16 cellular contexts compared by ENCODE assay signal in genomic region chr20:40744072-40744471, GRCh38. TPM values are rescaled to one million over a fixed set of nuclear protein-coding genes. Genes with fewer than 3 reads are reported as not detected.
DNase-seq lines count a peak whose midpoint lies in the region; ATAC-seq and TF ChIP-seq lines count a peak whose summit lies in the region.
"Had no signal": no experiment of that assay in that cellular context is flagged by ENCODE, and none has a peak within 500 bp of the region (broad histone marks: within the 10 kb centered on the region; RNA-seq: fewer than 3 reads in every experiment).

No MANE protein-coding gene starts in this region.

- H3K9me3 Mint-ChIP-seq in activated naive CD8-positive, alpha-beta T cell treated with anti-CD3 and anti-CD28 coated beads, Interleukin-2, amount 10 ng/mL, durations not matched to agents 7 days and 5 days = no peaks in the 10 kb centered on the region
- H3K9me3 Mint-ChIP-seq in activated naive CD8-positive, alpha-beta T cell treated with anti-CD3 and anti-CD28 coated beads for 36 hours = no peaks in the 10 kb centered on the region
- H3K9me3 Mint-ChIP-seq: CD14-positive monocyte; CD8-positive, alpha-beta T cell; GM23338 had no signal

- no peak for ATAC-seq in activated naive CD8-positive, alpha-beta T cell treated with anti-CD3 and anti-CD28 coated beads, Interleukin-2, amount 10 ng/mL, durations not matched to agents 7 days and 5 days (ENCODE audit: low read depth)
- no peak for ATAC-seq in GM18519 (IDR thresholded peaks at IDR 0.05; ENCODE audit: low FRiP score, unreplicated experiment)
- no peak for ATAC-seq in stimulated activated naive CD8-positive, alpha-beta T cell treated with anti-CD3 and anti-CD28 coated beads, Interleukin-15, Interleukin-2, amounts not matched to agents 100 U/mL and 50 U/mL, for 24 hours
- ATAC-seq: CD8-positive, alpha-beta T cell; GM12878; GM23338; K562 had no signal

- H3K79me2 ChIP-seq in OCI-LY1 (ENCODE audit: insufficient read depth, low read length) = no peaks in the 10 kb centered on the region

- H4K20me1 ChIP-seq in OCI-LY1 (ENCODE audit: insufficient read depth, low read length) = no peaks in the 10 kb centered on the region

- peak overlapping the region; percentile 58 for H3K9ac ChIP-seq in OCI-LY1 (ENCODE audit: low read length)

- H3K9me3 ChIP-seq in OCI-LY1 (ENCODE audit: low read length) = no peaks in the 10 kb centered on the region

- H3F3A ChIP-seq in OCI-LY1 (ENCODE audit: insufficient read depth, low read length) = no peaks in the 10 kb centered on the region

- H3K4me3 ChIP-seq in OCI-LY1 (ENCODE audit: low read depth, low read length, poor library complexity, severe bottlenecking) = peak overlapping the region; percentile 30
- H3K4me3 ChIP-seq: GM12878, GM23338, K562 had no signal

- H3K36me3 Mint-ChIP-seq in activated naive CD8-positive, alpha-beta T cell treated with anti-CD3 and anti-CD28 coated beads, Interleukin-2, amount 10 ng/mL, durations not matched to agents 7 days and 5 days = no peaks in the 10 kb centered on the region
- no peaks in the 10 kb centered on the region for H3K36me3 Mint-ChIP-seq in activated naive CD8-positive, alpha-beta T cell treated with anti-CD3 and anti-CD28 coated beads for 36 hours
- H3K36me3 Mint-ChIP-seq: CD8-positive, alpha-beta T cell had no signal

- peaks cover 1% of the 10 kb centered on the region for H3K4me1 Mint-ChIP-seq in activated naive CD8-positive, alpha-beta T cell treated with anti-CD3 and anti-CD28 coated beads, Interleukin-2, amount 10 ng/mL, durations not matched to agents 7 days and 5 days
- no peaks in the 10 kb centered on the region for H3K4me1 Mint-ChIP-seq in activated naive CD8-positive, alpha-beta T cell treated with anti-CD3 and anti-CD28 coated beads for 36 hours

- H3K27me3 Mint-ChIP-seq in activated naive CD8-positive, alpha-beta T cell treated with anti-CD3 and anti-CD28 coated beads, Interleukin-2, amount 10 ng/mL, durations not matched to agents 7 days and 5 days = peaks cover 46% of the 10 kb centered on the region
- no peaks in the 10 kb centered on the region for H3K27me3 Mint-ChIP-seq in activated naive CD8-positive, alpha-beta T cell treated with anti-CD3 and anti-CD28 coated beads for 36 hours

- no peak for TF ChIP-seq CTCF in OCI-LY1 (IDR thresholded peaks at IDR 0.05; ENCODE audit: low read length)

- DNase-seq in activated naive CD8-positive, alpha-beta T cell treated with anti-CD3 and anti-CD28 coated beads, Interleukin-2, amount 10 ng/mL, durations not matched to agents 7 days and 5 days = no peak
- no peak for DNase-seq in activated naive CD8-positive, alpha-beta T cell treated with anti-CD3 and anti-CD28 coated beads for 36 hours
- peak; percentile 41 for DNase-seq in islet precursor cell
- DNase-seq in stimulated activated naive CD8-positive, alpha-beta T cell treated with anti-CD3 and anti-CD28 coated beads, Interleukin-15, Interleukin-2, amounts not matched to agents 100 U/mL and 50 U/mL, for 24 hours = no peak
- no peak for DNase-seq in SW480 (ENCODE audit: low spot score)
- DNase-seq: ACHN, COR-L47, DMS53, H7 had no signal

- H2AFZ ChIP-seq in OCI-LY1 (ENCODE audit: low read length) = no peak overlapping the region

- H3K36me3 ChIP-seq in OCI-LY1 (ENCODE audit: insufficient read depth, low read length) = no peaks in the 10 kb centered on the region

- H3K27me3 ChIP-seq in OCI-LY1 (ENCODE audit: insufficient read depth, low read length) = no peaks in the 10 kb centered on the region

- peaks cover 60% of the 10 kb centered on the region for H3K4me1 ChIP-seq in OCI-LY1 (ENCODE audit: insufficient read depth, low read length, severe bottlenecking)

- H3K4me3 Mint-ChIP-seq in activated naive CD8-positive, alpha-beta T cell treated with anti-CD3 and anti-CD28 coated beads, Interleukin-2, amount 10 ng/mL, durations not matched to agents 7 days and 5 days = no peak overlapping the region
- no peak overlapping the region for H3K4me3 Mint-ChIP-seq in activated naive CD8-positive, alpha-beta T cell treated with anti-CD3 and anti-CD28 coated beads for 36 hours
- H3K4me3 Mint-ChIP-seq: CD8-positive, alpha-beta T cell; GM23338 had no signal

- peak overlapping the region; percentile 19 for H3K27ac Mint-ChIP-seq in activated naive CD8-positive, alpha-beta T cell treated with anti-CD3 and anti-CD28 coated beads, Interleukin-2, amount 10 ng/mL, durations not matched to agents 7 days and 5 days
- H3K27ac Mint-ChIP-seq in activated naive CD8-positive, alpha-beta T cell treated with anti-CD3 and anti-CD28 coated beads for 36 hours = no peak overlapping the region
- H3K27ac Mint-ChIP-seq: CD8-positive, alpha-beta T cell; GM23338 had no signal

- POLR2A ChIA-PET in activated naive CD8-positive, alpha-beta T cell treated with anti-CD3 and anti-CD28 coated beads, Interleukin-2, amount 10 ng/mL, durations not matched to agents 7 days and 5 days (lab: Charles Lee) = no interaction called here

- peak overlapping the region; percentile 95 for H3K27ac ChIP-seq in OCI-LY1 (ENCODE audit: low read depth, low read length, poor library complexity, severe bottlenecking)

- no peaks in the 10 kb centered on the region for H3K9me2 ChIP-seq in OCI-LY1 (ENCODE audit: low read depth, low read length)

- peak overlapping the region; percentile 59 for H3K4me2 ChIP-seq in OCI-LY1 (ENCODE audit: low read length)
- H3K4me2 ChIP-seq: GM23338 had no signal

RNA-seq across cellular contexts. Expression of gene MAFB, which starts 55.0 kb away (rescaled TPM):
- total RNA-seq in activated naive CD8-positive, alpha-beta T cell treated with anti-CD3 and anti-CD28 coated beads, Interleukin-2, amount 10 ng/mL, durations not matched to agents 7 days and 5 days = 1 to 10 TPM; 2.4 to 3.1 TPM
- not detected for total RNA-seq in activated naive CD8-positive, alpha-beta T cell treated with anti-CD3 and anti-CD28 coated beads for 36 hours
- total RNA-seq: GM12878 had no signal
